ENCODE assay signal across 23 cellular contexts in genomic region chr4:84684361-84684760, GRCh38.
"Had no signal": no experiment of that assay in that cellular context is flagged by ENCODE, and none has a peak within 500 bp of the region (broad histone marks: within the 10 kb centered on the region; RNA-seq: fewer than 3 reads in every experiment).

No MANE protein-coding gene starts in this region.

- ATAC-seq: activated naive CD8-positive, alpha-beta T cell treated with anti-CD3 and anti-CD28 coated beads, Interleukin-2, amount 50 U/mL, for 24 hours; esophagus mucosa; heart left ventricle; left lung; natural killer cell; right cardiac atrium had no signal

- H3K4me1 Mint-ChIP-seq: natural killer cell had no signal

- H3K27me3 Mint-ChIP-seq: activated CD4-positive, alpha-beta T cell treated with anti-CD3 and anti-CD28 coated beads, Interleukin-2, amount 10 ng/mL, durations not matched to agents 24 days and 14 days; activated naive CD8-positive, alpha-beta T cell treated with anti-CD3 and anti-CD28 coated beads, Interleukin-2, amount 50 U/mL, for 24 hours; brain had no signal

- DNase-seq: activated CD4-positive, alpha-beta memory T cell treated with anti-CD3 and anti-CD28 coated beads for 36 hours; activated CD4-positive, alpha-beta T cell treated with anti-CD3 and anti-CD28 coated beads, Interleukin-2, amount 10 ng/mL, durations not matched to agents 24 days and 14 days; activated CD4-positive, CD25-positive, alpha-beta regulatory T cell treated with anti-CD3 and anti-CD28 coated beads, Interleukin-2, amount 50 U/mL, for 72 hours; activated CD8-positive, alpha-beta memory T cell treated with anti-CD3 and anti-CD28 coated beads, Interleukin-2, amount 50 U/mL, for 48 hours; activated naive CD8-positive, alpha-beta T cell treated with anti-CD3 and anti-CD28 coated beads, Interleukin-2, amount 50 U/mL, for 24 hours; activated T-cell treated with anti-CD3 and anti-CD28 coated beads, Interleukin-2, amount 50 U/mL, for 24 hours; cortex of kidney; foreskin fibroblast; heart left ventricle; left lung; mesendoderm; natural killer cell; right cardiac atrium; spleen; stimulated activated naive CD4-positive, alpha-beta T cell; T-helper 2 cell; upper lobe of left lung had no signal

- H3K27ac Mint-ChIP-seq: activated CD4-positive, alpha-beta memory T cell treated with anti-CD3 and anti-CD28 coated beads for 36 hours; activated CD4-positive, alpha-beta T cell treated with anti-CD3 and anti-CD28 coated beads, Interleukin-2, amount 10 ng/mL, durations not matched to agents 24 days and 14 days; activated naive CD4-positive, alpha-beta T cell treated with anti-CD3 and anti-CD28 coated beads, Interleukin-2, amount 50 U/mL, for 24 hours; activated naive CD8-positive, alpha-beta T cell treated with anti-CD3 and anti-CD28 coated beads, Interleukin-2, amount 50 U/mL, for 24 hours; activated T-cell treated with anti-CD3 and anti-CD28 coated beads, Interleukin-2, amount 50 U/mL, for 24 hours; activated T-helper 2 cell treated with anti-CD3 and anti-CD28 coated beads, Interferon-gamma antibody, Interleukin-2, Interleukin-4, amounts not matched to agents 10 μg/mL and 5 μg/mL and 100 μg/mL, durations not matched to agents 14 hours and 24 hours and 36 hours; natural killer cell had no signal

- H3K36me3 Mint-ChIP-seq: activated CD4-positive, alpha-beta memory T cell treated with anti-CD3 and anti-CD28 coated beads for 36 hours; activated naive CD4-positive, alpha-beta T cell treated with anti-CD3 and anti-CD28 coated beads, Interleukin-2, amount 50 U/mL, for 24 hours; natural killer cell had no signal

- H3K27ac ChIP-seq: left lung, spleen, upper lobe of left lung had no signal

- H3K27me3 ChIP-seq: cardiac muscle cell, heart left ventricle, left lung, spleen, upper lobe of left lung had no signal

- H3K9me3 ChIP-seq: heart left ventricle, left lung, spleen, upper lobe of left lung had no signal

- H3K4me3 Mint-ChIP-seq: activated CD4-positive, alpha-beta memory T cell treated with anti-CD3 and anti-CD28 coated beads for 36 hours; activated CD4-positive, alpha-beta T cell treated with anti-CD3 and anti-CD28 coated beads, Interleukin-2, amount 10 ng/mL, durations not matched to agents 24 days and 14 days; activated naive CD4-positive, alpha-beta T cell treated with anti-CD3 and anti-CD28 coated beads, Interleukin-2, amount 50 U/mL, for 24 hours; activated naive CD8-positive, alpha-beta T cell treated with anti-CD3 and anti-CD28 coated beads, Interleukin-2, amount 50 U/mL, for 24 hours; activated T-cell treated with anti-CD3 and anti-CD28 coated beads, Interleukin-2, amount 50 U/mL, for 24 hours; brain; natural killer cell had no signal

- H3K4me3 ChIP-seq: cardiac muscle cell, heart left ventricle, left lung, lung, spleen, upper lobe of left lung had no signal

- H3K9me3 Mint-ChIP-seq: activated CD4-positive, alpha-beta memory T cell treated with anti-CD3 and anti-CD28 coated beads for 36 hours; activated CD4-positive, alpha-beta T cell treated with anti-CD3 and anti-CD28 coated beads, Interleukin-2, amount 10 ng/mL, durations not matched to agents 24 days and 14 days; activated naive CD4-positive, alpha-beta T cell treated with anti-CD3 and anti-CD28 coated beads, Interleukin-2, amount 50 U/mL, for 24 hours; activated naive CD8-positive, alpha-beta T cell treated with anti-CD3 and anti-CD28 coated beads, Interleukin-2, amount 50 U/mL, for 24 hours; activated T-cell treated with anti-CD3 and anti-CD28 coated beads, Interleukin-2, amount 50 U/mL, for 24 hours; activated T-helper 2 cell treated with anti-CD3 and anti-CD28 coated beads, Interferon-gamma antibody, Interleukin-2, Interleukin-4, amounts not matched to agents 10 μg/mL and 5 μg/mL and 100 μg/mL, durations not matched to agents 14 hours and 24 hours and 36 hours; brain; natural killer cell had no signal
